Comparison of ENCODE assay signal across 22 cellular contexts in genomic region chr21:36239585-36239984, GRCh38.
"Had no signal": no experiment of that assay in that cellular context is flagged by ENCODE, and none has a peak within 500 bp of the region (broad histone marks: within the 10 kb centered on the region; RNA-seq: fewer than 3 reads in every experiment).

No MANE protein-coding gene starts in this region.

- H3K27me3 ChIP-seq: colonic mucosa, esophagus squamous epithelium, gastrocnemius medialis, heart right ventricle, left lung had no signal

- ATAC-seq: effector memory CD8-positive, alpha-beta T cell; esophagus mucosa; gastrocnemius medialis; heart right ventricle; left cardiac atrium; left lung; left ventricle myocardium superior; lower lobe of right lung; mucosa of descending colon had no signal

- H3K4me3 ChIP-seq: colonic mucosa, esophagus squamous epithelium, gastrocnemius medialis, heart right ventricle, left lung, lower lobe of right lung, mucosa of descending colon had no signal

- H3K9me3 ChIP-seq: colonic mucosa, esophagus squamous epithelium, gastrocnemius medialis, heart right ventricle, left lung, lower lobe of right lung, mucosa of descending colon had no signal

- DNase-seq: colonic mucosa; cortex of kidney; effector CD8-positive, alpha-beta T cell; effector memory CD8-positive, alpha-beta T cell; endodermal cell; erythroblast; esophagus squamous epithelium; foreskin fibroblast; foreskin melanocyte; gastrocnemius medialis; glutamatergic neuron; head of caudate nucleus; heart right ventricle; hippocampal formation; left cardiac atrium; left lung; left ventricle myocardium superior; lower lobe of right lung; mesenchymal stem cell; mucosa of descending colon had no signal

- H3K4me1 ChIP-seq: colonic mucosa, gastrocnemius medialis, left lung had no signal

- H3K27ac ChIP-seq: colonic mucosa, epithelial cell of prostate, esophagus squamous epithelium, gastrocnemius medialis, heart right ventricle, left lung, lower lobe of right lung had no signal
